Comparison of ENCODE assay signal across 15 cellular contexts in the genomic region with DNA sequence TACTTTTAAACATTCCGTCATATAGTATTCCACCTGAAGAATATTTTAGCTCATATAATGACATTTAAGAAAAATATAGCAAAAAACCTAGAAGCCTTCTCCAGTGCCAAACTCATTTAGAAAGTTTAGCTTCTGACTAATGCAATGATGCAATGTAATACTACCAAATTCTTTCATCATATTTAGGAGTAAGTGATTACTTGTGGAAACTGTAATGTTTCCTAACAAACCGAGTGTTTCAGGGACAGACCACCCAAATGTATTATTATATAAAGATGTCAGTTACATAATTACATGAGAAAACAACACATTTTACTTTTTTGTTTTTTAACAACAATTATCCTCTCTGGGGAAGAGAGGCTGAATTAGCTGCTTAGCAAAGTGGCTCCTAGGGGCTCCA.
DNase-seq lines count a peak whose midpoint lies in the region; ATAC-seq, FAIRE-seq and TF ChIP-seq lines count a peak whose summit lies in the region.
"Had no signal": no experiment of that assay in that cellular context is flagged by ENCODE, and none has a peak within 500 bp of the region (broad histone marks: within the 10 kb centered on the region; RNA-seq: fewer than 3 reads in every experiment).

No MANE protein-coding gene starts in this region.

- no peak overlapping the region for H2AFZ ChIP-seq in HepG2 (ENCODE audit: low read length)

- TF ChIP-seq POLR2A in HepG2 (IDR thresholded peaks at IDR 0.05; ENCODE audit: insufficient read depth in 1 of 2, low read depth in 2 of 2, low read length in 2 of 2), result no peak
- no peak for TF ChIP-seq POLR2A in transverse colon (IDR thresholded peaks at IDR 0.05)
- TF ChIP-seq POLR2A in ovary (IDR thresholded peaks at IDR 0.05), result no peak

- no peak for ATAC-seq in HepG2
- no peak for ATAC-seq in GM21423 (IDR thresholded peaks at IDR 0.05; ENCODE audit: unreplicated experiment)

- no peaks in the 10 kb centered on the region for H4K20me1 ChIP-seq in HepG2 (ENCODE audit: insufficient read depth, low read length)

- no peaks in the 10 kb centered on the region for H3K79me2 ChIP-seq in HepG2 (ENCODE audit: insufficient read depth, low read length)

- H3K4me2 ChIP-seq in HepG2 (ENCODE audit: low read depth, low read length), result no peak overlapping the region

- H3K4me3 ChIP-seq in HepG2 (replicated peaks in 1 of 3; ENCODE audit: insufficient read depth in 1 of 3, low read depth in 2 of 3, low read length in 3 of 3) (no peak overlapping the region), transverse colon (no peak overlapping the region), ovary (no peak overlapping the region)

- WGBS in HepG2 (ENCODE audit: low lambda C conversion rate), result 63% methylated on average over 2 of the region's 2 CpGs
- WGBS in transverse colon (ENCODE audit: low coverage in 1 of 2), 2 donors, result 62 to 80% methylated on average over 2 of the region's 2 CpGs
- WGBS in ovary, 3 donors, result 48 to 51% (median 49%) methylated on average over 2 of the region's 2 CpGs

- FAIRE-seq in HepG2 (lab: Jason Lieb, UNC), result no peak
- FAIRE-seq: endothelial cell of umbilical vein had no signal

- POLR2A ChIA-PET in HepG2 (lab: Yijun Ruan, JAX), result no interaction called here

- H3K27ac ChIP-seq in HepG2 (ENCODE audit: extremely low read length, insufficient read depth, low read length) (no peak overlapping the region), transverse colon (no peak overlapping the region), ovary (no peak overlapping the region)

- H3K9ac ChIP-seq in HepG2 (ENCODE audit: insufficient read depth, low read depth, low read length), result no peak overlapping the region

- no peaks in the 10 kb centered on the region for H3K4me1 ChIP-seq in HepG2 (ENCODE audit: insufficient read depth, low read length)
- H3K4me1 ChIP-seq in transverse colon, result no peaks in the 10 kb centered on the region
- no peaks in the 10 kb centered on the region for H3K4me1 ChIP-seq in ovary (ENCODE audit: insufficient read depth)

- H3K9me3 ChIP-seq in HepG2 (ENCODE audit: low read length), result no peaks in the 10 kb centered on the region
- no peaks in the 10 kb centered on the region for H3K9me3 ChIP-seq in transverse colon
- H3K9me3 ChIP-seq in ovary, result no peaks in the 10 kb centered on the region

- in situ Hi-C loops in HepG2 (cut with HindIII; ENCODE audit: extremely low pct_ligation_motif_present, low pct_unique_long_range_greater_than_20kb) (no loop called here), transverse colon (cut with MboI; ENCODE audit: low pct_ligation_motif_present in 1 of 4, low pct_unique_long_range_greater_than_20kb in 1 of 4, low sequenced_read_pairs in 3 of 4) (no loop called here)

- BruUV-seq in HepG2 (replicated peaks; lab: Mats Ljungman, UMichigan), result no TSS peak

- intact Hi-C loops in HepG2 (cut with micrococcal nuclease; ENCODE audit: unreplicated experiment) (no loop called here), transverse colon (cut with DNase I; ENCODE audit: low total_unique reads) (no loop called here), ovary (cut with DNase I) (no loop called here)

- TF ChIP-seq CTCF in HepG2 (CRISPR knock-in tag; IDR thresholded peaks at IDR 0.05) (no peak), transverse colon (IDR thresholded peaks at IDR 0.05) (no peak), ovary (IDR thresholded peaks at IDR 0.05) (no peak)

- DNase-seq in CD1c-positive myeloid dendritic cell (ENCODE audit: extremely low spot score) (peak; percentile 5), LHCN-M2 (ENCODE audit: low read depth) (peak; percentile 26), astrocyte of the hippocampus (ENCODE audit: low read depth, low spot score) (peak; percentile 4), HepG2 (ENCODE audit: low spot score) (no peak), transverse colon (no peak), occipital lobe (lab: John Stamatoyannopoulos, UW) (no peak), ovary (no peak)
- DNase-seq: activated CD4-positive, alpha-beta T cell treated with anti-CD3 and anti-CD28 coated beads, Interleukin-2, amount 50 U/mL, for 48 hours; activated gamma-delta T cell treated with Interleukin-2 at 50 U/mL for 16 hours; caudate nucleus; hypothalamus; NCI-H510A; T1000 had no signal

- CTCF ChIA-PET in HepG2 (lab: Yijun Ruan, JAX; ENCODE audit: low intra/inter-chr PET ratio, low total read pairs), result no interaction called here

- TF ChIP-seq RAD21 in HepG2 (CRISPR knock-in tag; IDR thresholded peaks at IDR 0.05), result no peak

- H3K27me3 ChIP-seq in HepG2 (ENCODE audit: control insufficient read depth in 1 of 2, insufficient read depth in 2 of 2, low read length in 2 of 2), result no peaks in the 10 kb centered on the region
- no peaks in the 10 kb centered on the region for H3K27me3 ChIP-seq in transverse colon
- H3K27me3 ChIP-seq in ovary, result no peaks in the 10 kb centered on the region

- TF ChIP-seq EP300 in HepG2 (IDR thresholded peaks at IDR 0.05; ENCODE audit: low read depth in 2 of 2, low read length in 2 of 2) (no peak), HepG2 (CRISPR knock-in tag; IDR thresholded peaks at IDR 0.05; ENCODE audit: borderline replicate concordance) (no peak), transverse colon (IDR thresholded peaks at IDR 0.05; ENCODE audit: low read depth) (no peak), ovary (IDR thresholded peaks at IDR 0.05) (no peak)

- no peaks in the 10 kb centered on the region for H3K36me3 ChIP-seq in HepG2 (replicated peaks in 1 of 2; ENCODE audit: control insufficient read depth in 1 of 2, insufficient read depth in 2 of 2, low read length in 2 of 2)
- no peaks in the 10 kb centered on the region for H3K36me3 ChIP-seq in transverse colon
- H3K36me3 ChIP-seq in ovary, result no peaks in the 10 kb centered on the region

TF ChIP-seq in HepG2, 621 proteins besides CTCF, POLR2A, EP300 and RAD21:
- TF ChIP-seq ZNF430 (CRISPR knock-in tag; IDR thresholded peaks at IDR 0.05) (no peak), MBD4 (IDR thresholded peaks at IDR 0.05; ENCODE audit: borderline replicate concordance, low read length) (no peak), RXRA (CRISPR knock-in tag; IDR thresholded peaks at IDR 0.05) (no peak), ZNF18 (CRISPR knock-in tag; IDR thresholded peaks at IDR 0.05; ENCODE audit: insufficient replicate concordance) (no peak), ZBTB7B (CRISPR knock-in tag; IDR thresholded peaks at IDR 0.05) (no peak), ATF7 (IDR thresholded peaks at IDR 0.05) (0 out of 2 replicates have a peak, but pooled peaks have one; percentile 7), ATF7 (CRISPR knock-in tag; IDR thresholded peaks at IDR 0.05) (no peak), ZNF678 (CRISPR knock-in tag; IDR thresholded peaks at IDR 0.05) (no peak)
- TF ChIP-seq, protein P1, sequence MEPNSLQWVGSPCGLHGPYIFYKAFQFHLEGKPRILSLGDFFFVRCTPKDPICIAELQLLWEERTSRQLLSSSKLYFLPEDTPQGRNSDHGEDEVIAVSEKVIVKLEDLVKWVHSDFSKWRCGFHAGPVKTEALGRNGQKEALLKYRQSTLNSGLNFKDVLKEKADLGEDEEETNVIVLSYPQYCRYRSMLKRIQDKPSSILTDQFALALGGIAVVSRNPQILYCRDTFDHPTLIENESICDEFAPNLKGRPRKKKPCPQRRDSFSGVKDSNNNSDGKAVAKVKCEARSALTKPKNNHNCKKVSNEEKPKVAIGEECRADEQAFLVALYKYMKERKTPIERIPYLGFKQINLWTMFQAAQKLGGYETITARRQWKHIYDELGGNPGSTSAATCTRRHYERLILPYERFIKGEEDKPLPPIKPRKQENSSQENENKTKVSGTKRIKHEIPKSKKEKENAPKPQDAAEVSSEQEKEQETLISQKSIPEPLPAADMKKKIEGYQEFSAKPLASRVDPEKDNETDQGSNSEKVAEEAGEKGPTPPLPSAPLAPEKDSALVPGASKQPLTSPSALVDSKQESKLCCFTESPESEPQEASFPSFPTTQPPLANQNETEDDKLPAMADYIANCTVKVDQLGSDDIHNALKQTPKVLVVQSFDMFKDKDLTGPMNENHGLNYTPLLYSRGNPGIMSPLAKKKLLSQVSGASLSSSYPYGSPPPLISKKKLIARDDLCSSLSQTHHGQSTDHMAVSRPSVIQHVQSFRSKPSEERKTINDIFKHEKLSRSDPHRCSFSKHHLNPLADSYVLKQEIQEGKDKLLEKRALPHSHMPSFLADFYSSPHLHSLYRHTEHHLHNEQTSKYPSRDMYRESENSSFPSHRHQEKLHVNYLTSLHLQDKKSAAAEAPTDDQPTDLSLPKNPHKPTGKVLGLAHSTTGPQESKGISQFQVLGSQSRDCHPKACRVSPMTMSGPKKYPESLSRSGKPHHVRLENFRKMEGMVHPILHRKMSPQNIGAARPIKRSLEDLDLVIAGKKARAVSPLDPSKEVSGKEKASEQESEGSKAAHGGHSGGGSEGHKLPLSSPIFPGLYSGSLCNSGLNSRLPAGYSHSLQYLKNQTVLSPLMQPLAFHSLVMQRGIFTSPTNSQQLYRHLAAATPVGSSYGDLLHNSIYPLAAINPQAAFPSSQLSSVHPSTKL (CRISPR knock-in tag; IDR thresholded peaks at IDR 0.05), result no peak
- TF ChIP-seq, protein P2, sequence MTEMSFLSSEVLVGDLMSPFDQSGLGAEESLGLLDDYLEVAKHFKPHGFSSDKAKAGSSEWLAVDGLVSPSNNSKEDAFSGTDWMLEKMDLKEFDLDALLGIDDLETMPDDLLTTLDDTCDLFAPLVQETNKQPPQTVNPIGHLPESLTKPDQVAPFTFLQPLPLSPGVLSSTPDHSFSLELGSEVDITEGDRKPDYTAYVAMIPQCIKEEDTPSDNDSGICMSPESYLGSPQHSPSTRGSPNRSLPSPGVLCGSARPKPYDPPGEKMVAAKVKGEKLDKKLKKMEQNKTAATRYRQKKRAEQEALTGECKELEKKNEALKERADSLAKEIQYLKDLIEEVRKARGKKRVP (CRISPR knock-in tag; IDR thresholded peaks at IDR 0.05), result peak in 1 of 2 experiments; percentile 27; a peak in 1 of 4 replicates
TF ChIP-seq in HepG2: peak in this region for 2.

Comparison
In these comparisons a context has a peak if more than half of its experiments do, and no peak if none do; other contexts are left out.
1. DNase-seq: peak in CD1c-positive myeloid dendritic cell (single experiment), LHCN-M2 (single experiment) and astrocyte of the hippocampus (single experiment); none in HepG2 (single experiment), transverse colon (single experiment), occipital lobe (single experiment) and ovary (0 of 5).